Comparison of ENCODE assay signal across 10 cellular contexts in genomic region chr1:67162954-67163353, GRCh38. TPM values are rescaled to one million over a fixed set of nuclear protein-coding genes. Genes with fewer than 3 reads are reported as not detected.
A peak's percentile ranks its signal among the peaks of the same experiment; 100 is the strongest.
DNase-seq lines count a peak whose midpoint lies in the region; ATAC-seq lines count a peak whose summit lies in the region.
"Had no signal": no experiment of that assay in that cellular context is flagged by ENCODE, and none has a peak within 500 bp of the region (broad histone marks: within the 10 kb centered on the region; RNA-seq: fewer than 3 reads in every experiment).

No MANE protein-coding gene starts in this region.

- H3K4me3 Mint-ChIP-seq in activated T-cell treated with anti-CD3 and anti-CD28 coated beads, Interleukin-2, amount 50 U/mL, for 24 hours: peak overlapping the region; percentile 51
- no peak overlapping the region for H3K4me3 Mint-ChIP-seq in activated naive CD4-positive, alpha-beta T cell treated with anti-CD3 and anti-CD28 coated beads, Interleukin-2, amount 10 ng/mL, durations not matched to agents 7 days and 5 days
- peak overlapping the region; percentile 36 for H3K4me3 Mint-ChIP-seq in stimulated activated effector memory CD8-positive, alpha-beta T cell treated with anti-CD3 and anti-CD28 coated beads, Interleukin-12 subunit alpha, Interleukin-12 subunit beta, amount 100 ng/mL, for 72 hours
- H3K4me3 Mint-ChIP-seq: B cell, memory B cell had no signal

- H3K9me3 Mint-ChIP-seq in activated T-cell treated with anti-CD3 and anti-CD28 coated beads, Interleukin-2, amount 50 U/mL, for 24 hours: peaks cover 10% of the 10 kb centered on the region
- H3K9me3 Mint-ChIP-seq in activated naive CD4-positive, alpha-beta T cell treated with anti-CD3 and anti-CD28 coated beads, Interleukin-2, amount 10 ng/mL, durations not matched to agents 7 days and 5 days: peaks cover 5% of the 10 kb centered on the region
- no peaks in the 10 kb centered on the region for H3K9me3 Mint-ChIP-seq in stimulated activated effector memory CD8-positive, alpha-beta T cell treated with anti-CD3 and anti-CD28 coated beads, Interleukin-12 subunit alpha, Interleukin-12 subunit beta, amount 100 ng/mL, for 72 hours
- H3K9me3 Mint-ChIP-seq: memory B cell had no signal

- intact Hi-C loops in posterior vena cava (cut with DNase I): no loop called here

- peaks cover 65% of the 10 kb centered on the region for H3K4me1 Mint-ChIP-seq in activated T-cell treated with anti-CD3 and anti-CD28 coated beads, Interleukin-2, amount 50 U/mL, for 24 hours (ENCODE audit: low read depth)
- peaks cover 28% of the 10 kb centered on the region for H3K4me1 Mint-ChIP-seq in activated naive CD4-positive, alpha-beta T cell treated with anti-CD3 and anti-CD28 coated beads, Interleukin-2, amount 10 ng/mL, durations not matched to agents 7 days and 5 days
- H3K4me1 Mint-ChIP-seq in stimulated activated effector memory CD8-positive, alpha-beta T cell treated with anti-CD3 and anti-CD28 coated beads, Interleukin-12 subunit alpha, Interleukin-12 subunit beta, amount 100 ng/mL, for 72 hours: peaks cover 49% of the 10 kb centered on the region
- H3K4me1 Mint-ChIP-seq: B cell had no signal

- H3K27me3 Mint-ChIP-seq in activated T-cell treated with anti-CD3 and anti-CD28 coated beads, Interleukin-2, amount 50 U/mL, for 24 hours: no peaks in the 10 kb centered on the region
- H3K27me3 Mint-ChIP-seq in activated naive CD4-positive, alpha-beta T cell treated with anti-CD3 and anti-CD28 coated beads, Interleukin-2, amount 10 ng/mL, durations not matched to agents 7 days and 5 days: no peaks in the 10 kb centered on the region

- H3K27ac Mint-ChIP-seq in activated T-cell treated with anti-CD3 and anti-CD28 coated beads, Interleukin-2, amount 50 U/mL, for 24 hours: peak overlapping the region; percentile 88
- H3K27ac Mint-ChIP-seq in activated naive CD4-positive, alpha-beta T cell treated with anti-CD3 and anti-CD28 coated beads, Interleukin-2, amount 10 ng/mL, durations not matched to agents 7 days and 5 days: peak overlapping the region; percentile 35
- peak overlapping the region; percentile 91 for H3K27ac Mint-ChIP-seq in stimulated activated effector memory CD8-positive, alpha-beta T cell treated with anti-CD3 and anti-CD28 coated beads, Interleukin-12 subunit alpha, Interleukin-12 subunit beta, amount 100 ng/mL, for 72 hours
- H3K27ac Mint-ChIP-seq: B cell, memory B cell had no signal

- CTCF ChIA-PET in activated naive CD4-positive, alpha-beta T cell treated with anti-CD3 and anti-CD28 coated beads, Interleukin-2, amount 10 ng/mL, durations not matched to agents 7 days and 5 days (lab: Charles Lee): interaction anchor here (0.8 to 13.1 kb wide), 6 partner anchors 10 to 49 kb away, joined by 3 to 175 read pairs (median 6); no protein-coding TSS in a partner anchor

- H3K36me3 Mint-ChIP-seq in activated T-cell treated with anti-CD3 and anti-CD28 coated beads, Interleukin-2, amount 50 U/mL, for 24 hours (ENCODE audit: low read depth): peaks cover 4% of the 10 kb centered on the region
- H3K36me3 Mint-ChIP-seq in activated naive CD4-positive, alpha-beta T cell treated with anti-CD3 and anti-CD28 coated beads, Interleukin-2, amount 10 ng/mL, durations not matched to agents 7 days and 5 days: no peaks in the 10 kb centered on the region
- H3K36me3 Mint-ChIP-seq in stimulated activated effector memory CD8-positive, alpha-beta T cell treated with anti-CD3 and anti-CD28 coated beads, Interleukin-12 subunit alpha, Interleukin-12 subunit beta, amount 100 ng/mL, for 72 hours: peaks cover 23% of the 10 kb centered on the region
- H3K36me3 Mint-ChIP-seq: memory B cell had no signal

- ATAC-seq in HG03460 (IDR thresholded peaks at IDR 0.05; ENCODE audit: unreplicated experiment): peak; percentile 48
- ATAC-seq in stimulated activated effector memory CD8-positive, alpha-beta T cell treated with anti-CD3 and anti-CD28 coated beads, Interleukin-12 subunit alpha, Interleukin-12 subunit beta, amount 100 ng/mL, for 72 hours: peak; percentile 84

- peak; percentile 58 for DNase-seq in activated T-cell treated with anti-CD3 and anti-CD28 coated beads, Interleukin-2, amount 50 U/mL, for 24 hours
- DNase-seq in activated T-cell treated with anti-CD3 and anti-CD28 coated beads, Interleukin-2, amount 50 U/mL, for 1 hour: no peak
- peak; percentile 35 for DNase-seq in activated naive CD4-positive, alpha-beta T cell treated with anti-CD3 and anti-CD28 coated beads, Interleukin-2, amount 10 ng/mL, durations not matched to agents 7 days and 5 days
- no peak for DNase-seq in stimulated activated effector memory CD8-positive, alpha-beta T cell treated with anti-CD3 and anti-CD28 coated beads, Interleukin-12 subunit alpha, Interleukin-12 subunit beta, amount 100 ng/mL, for 72 hours (ENCODE audit: low spot score in 2 of 2)
- DNase-seq in posterior vena cava (ENCODE audit: low spot score) (no peak), NOMO-1 treated with dmso at 0.1 percent for 144 hours (lab: John Stamatoyannopoulos, UW; ENCODE audit: unreplicated experiment) (no peak), AG08395 (ENCODE audit: low spot score) (no peak)

RNA-seq across cellular contexts. Expression of gene IL23R, which starts 3.3 kb away (rescaled TPM):
- not detected for total RNA-seq in posterior vena cava
- total RNA-seq: B cell had no signal

RNA-seq across cellular contexts. Expression of gene C1orf141, which starts 28.2 kb away (rescaled TPM):
- total RNA-seq in posterior vena cava: not detected
- total RNA-seq: B cell had no signal

Comparison
In these comparisons a context has a peak if more than half of its experiments do, and no peak if none do; other contexts are left out.
1. DNase-seq: peak in activated T-cell treated with anti-CD3 and anti-CD28 coated beads, Interleukin-2, amount 50 U/mL, for 24 hours (single experiment) and activated naive CD4-positive, alpha-beta T cell treated with anti-CD3 and anti-CD28 coated beads, Interleukin-2, amount 10 ng/mL, durations not matched to agents 7 days and 5 days (single experiment); none in activated T-cell treated with anti-CD3 and anti-CD28 coated beads, Interleukin-2, amount 50 U/mL, for 1 hour (single experiment), stimulated activated effector memory CD8-positive, alpha-beta T cell treated with anti-CD3 and anti-CD28 coated beads, Interleukin-12 subunit alpha, Interleukin-12 subunit beta, amount 100 ng/mL, for 72 hours (0 of 2), posterior vena cava (single experiment), NOMO-1 treated with dmso at 0.1 percent for 144 hours (single experiment) and AG08395 (single experiment).
2. H3K27ac Mint-ChIP-seq: peak in every context shown above with its lines; median percentile 91 in stimulated activated effector memory CD8-positive, alpha-beta T cell treated with anti-CD3 and anti-CD28 coated beads, Interleukin-12 subunit alpha, Interleukin-12 subunit beta, amount 100 ng/mL, for 72 hours; 88 in activated T-cell treated with anti-CD3 and anti-CD28 coated beads, Interleukin-2, amount 50 U/mL, for 24 hours; 35 in activated naive CD4-positive, alpha-beta T cell treated with anti-CD3 and anti-CD28 coated beads, Interleukin-2, amount 10 ng/mL, durations not matched to agents 7 days and 5 days.